Comparison of ENCODE assay signal across 4 cellular contexts in the genomic region with DNA sequence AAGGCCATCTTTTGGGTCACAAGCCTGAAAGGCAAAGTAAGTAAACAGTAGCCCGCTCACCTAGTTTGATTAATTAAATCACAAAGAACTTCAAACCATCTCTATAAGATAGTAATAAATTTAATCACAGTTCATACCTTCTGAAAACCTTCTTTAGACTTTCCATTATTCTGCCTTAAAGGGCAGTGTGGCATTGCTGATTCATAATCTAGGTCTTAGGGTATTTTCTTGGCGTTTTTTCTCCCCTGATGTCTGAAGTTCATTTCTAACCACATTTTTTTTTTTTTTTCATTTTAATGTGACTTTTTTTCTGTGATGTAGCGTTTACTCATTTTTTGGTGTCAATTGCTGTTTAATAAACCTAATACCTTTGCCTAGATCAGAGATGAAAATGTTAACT. TPM values are rescaled to one million over a fixed set of nuclear protein-coding genes. Genes with fewer than 3 reads are reported as not detected.
"Had no signal": no experiment of that assay in that cellular context is flagged by ENCODE, and none has a peak within 500 bp of the region (broad histone marks: within the 10 kb centered on the region; RNA-seq: fewer than 3 reads in every experiment).

No MANE protein-coding gene starts in this region.

- ATAC-seq: GM12878 had no signal

- H3K4me3 ChIP-seq: GM12878 had no signal

- DNase-seq: GDM1, GF-D8 had no signal

RNA-seq across cellular contexts. Expression of gene LOXL4, which starts 27.5 kb away (rescaled TPM):
- total RNA-seq: G401 had no signal
